ENCODE assay signal across 9 cellular contexts in genomic region chr9:101791938-101792337, GRCh38. TPM values are rescaled to one million over a fixed set of nuclear protein-coding genes. Genes with fewer than 3 reads are reported as not detected.
DNase-seq lines count a peak whose midpoint lies in the region; ATAC-seq, FAIRE-seq and TF ChIP-seq lines count a peak whose summit lies in the region.
"Had no signal": no experiment of that assay in that cellular context is flagged by ENCODE, and none has a peak within 500 bp of the region (broad histone marks: within the 10 kb centered on the region; RNA-seq: fewer than 3 reads in every experiment).

No MANE protein-coding gene starts in this region.

- H3K27me3 Mint-ChIP-seq in activated T-cell treated with anti-CD3 and anti-CD28 coated beads, Interleukin-2, amount 50 U/mL, for 72 hours (ENCODE audit: low read depth): no peaks in the 10 kb centered on the region

- TF ChIP-seq RAD21 in Ishikawa (IDR thresholded peaks at IDR 0.05; ENCODE audit: low read depth): peak; percentile 82

- H3K27ac ChIP-seq in RWPE1: no peak overlapping the region

- ATAC-seq in activated T-cell treated with anti-CD3 and anti-CD28 coated beads, Interleukin-2, amount 50 U/mL, for 72 hours (replicated peaks in 1 of 2): peak in 1 of 2 donors; percentile 25
- no peak for ATAC-seq in HG03045 (IDR thresholded peaks at IDR 0.05; ENCODE audit: unreplicated experiment)

- no peaks in the 10 kb centered on the region for H3K9me3 Mint-ChIP-seq in activated T-cell treated with anti-CD3 and anti-CD28 coated beads, Interleukin-2, amount 50 U/mL, for 72 hours

- H3K4me1 Mint-ChIP-seq in activated T-cell treated with anti-CD3 and anti-CD28 coated beads, Interleukin-2, amount 50 U/mL, for 72 hours (ENCODE audit: low read depth): no peaks in the 10 kb centered on the region

- no peak overlapping the region for H3K4me3 Mint-ChIP-seq in activated T-cell treated with anti-CD3 and anti-CD28 coated beads, Interleukin-2, amount 50 U/mL, for 72 hours

- H3K27ac Mint-ChIP-seq in activated T-cell treated with anti-CD3 and anti-CD28 coated beads, Interleukin-2, amount 50 U/mL, for 72 hours: no peak overlapping the region

- no peak for FAIRE-seq in urothelium cell line (lab: Jason Lieb, UNC)
- FAIRE-seq: G401.6 had no signal

- DNase-seq in activated T-cell treated with anti-CD3 and anti-CD28 coated beads, Interleukin-2, amount 50 U/mL, for 72 hours: peak; percentile 5 to 18
- DNase-seq in activated T-cell treated with anti-CD3 and anti-CD28 coated beads, Interleukin-2, amount 50 U/mL, for 1 hour: no peak
- DNase-seq in RWPE1 (ENCODE audit: low spot score) (peak; percentile 48), globus pallidus (ENCODE audit: low spot score) (peak; percentile 24), urothelium cell line (ENCODE audit: low spot score) (peak; percentile 39), SKM-1 treated with dmso at 0.1 percent for 144 hours (lab: John Stamatoyannopoulos, UW; ENCODE audit: unreplicated experiment) (no peak)

- TF ChIP-seq CTCF in RWPE1 (conservative IDR thresholded peaks at IDR 0.05; ENCODE audit: low read depth): peak; percentile 71

- no peak for TF ChIP-seq EP300 in Ishikawa (IDR thresholded peaks at IDR 0.05; ENCODE audit: borderline replicate concordance)

- CTCF ChIA-PET in RWPE1 (lab: Yijun Ruan, JAX): interaction anchor here (0.6 to 1.5 kb wide), 4 partner anchors 9 to 1508 kb away, joined by 3 to 6 read pairs (median 4); no protein-coding TSS in a partner anchor

- POLR2A ChIA-PET in RWPE1 (lab: Yijun Ruan, JAX; ENCODE audit: low non-redundant PET): no interaction called here

- no peaks in the 10 kb centered on the region for H3K36me3 Mint-ChIP-seq in activated T-cell treated with anti-CD3 and anti-CD28 coated beads, Interleukin-2, amount 50 U/mL, for 72 hours (ENCODE audit: insufficient read depth in 2 of 2)

TF ChIP-seq in Ishikawa, 13 proteins besides CTCF, POLR2A, EP300 and RAD21:
- TF ChIP-seq USF1 (IDR thresholded peaks at IDR 0.05) (no peak), TEAD4 (IDR thresholded peaks at IDR 0.05) (no peak), MAX (IDR thresholded peaks at IDR 0.05) (no peak), NFIC (IDR thresholded peaks at IDR 0.05) (no peak), REST (IDR thresholded peaks at IDR 0.05; ENCODE audit: low read depth) (no peak), CREB1 (IDR thresholded peaks at IDR 0.05; ENCODE audit: low read depth) (no peak), ZBTB7A (IDR thresholded peaks at IDR 0.05; ENCODE audit: low read depth) (no peak), EGR1 (IDR thresholded peaks at IDR 0.05) (no peak), TAF1 (IDR thresholded peaks at IDR 0.05; ENCODE audit: low read depth) (no peak), FOXM1 (IDR thresholded peaks at IDR 0.05; ENCODE audit: borderline replicate concordance, low read depth) (no peak), CEBPB (IDR thresholded peaks at IDR 0.05) (no peak), TCF12 (IDR thresholded peaks at IDR 0.05; ENCODE audit: low read depth) (no peak), YY1 (IDR thresholded peaks at IDR 0.05; ENCODE audit: low read depth) (no peak)

RNA-seq across cellular contexts. Expression of gene GRIN3A, which starts 53.5 kb away (rescaled TPM):
- total RNA-seq in activated T-cell treated with anti-CD3 and anti-CD28 coated beads, Interleukin-2, amount 50 U/mL, for 72 hours: not detected

Comparison
In these comparisons a context has a peak if more than half of its experiments do, and no peak if none do; other contexts are left out.
1. DNase-seq: peak in activated T-cell treated with anti-CD3 and anti-CD28 coated beads, Interleukin-2, amount 50 U/mL, for 72 hours (2 of 2), RWPE1 (single experiment), globus pallidus (single experiment) and urothelium cell line (single experiment); none in activated T-cell treated with anti-CD3 and anti-CD28 coated beads, Interleukin-2, amount 50 U/mL, for 1 hour (single experiment) and SKM-1 treated with dmso at 0.1 percent for 144 hours (single experiment).